Comparison of ENCODE assay signal across 8 cellular contexts in the genomic region with DNA sequence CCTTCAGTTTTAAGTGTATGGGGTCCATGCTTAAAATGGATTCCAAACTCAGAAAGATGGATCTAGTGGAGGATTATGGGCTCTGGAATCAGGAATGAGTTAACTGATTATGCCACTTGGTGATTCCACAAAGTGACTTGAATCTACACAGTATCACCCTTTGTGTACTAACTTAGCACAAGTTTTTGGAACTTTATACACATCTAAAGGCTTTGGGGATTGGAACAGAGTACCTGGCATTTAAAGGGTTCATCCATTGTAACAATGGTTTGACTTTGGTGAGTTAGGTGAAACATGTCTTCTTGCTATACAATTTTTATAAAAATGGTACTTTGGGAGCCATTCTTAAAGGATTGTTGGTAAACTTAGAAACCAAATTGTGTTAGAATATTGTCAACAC. TPM values are rescaled to one million over a fixed set of nuclear protein-coding genes. Genes with fewer than 3 reads are reported as not detected.
DNase-seq lines count a peak whose midpoint lies in the region; ATAC-seq and TF ChIP-seq lines count a peak whose summit lies in the region.

No MANE protein-coding gene starts in this region.

- H3K36me3 ChIP-seq in DND-41 (ENCODE audit: insufficient read depth, low read length) = peaks cover 60% of the 10 kb centered on the region
- peaks cover 38% of the 10 kb centered on the region for H3K36me3 ChIP-seq in Panc1 (ENCODE audit: control insufficient read depth, insufficient read depth, low read length)
- peaks cover 0 to 36% (median 21%) of the 10 kb centered on the region in 3 donors for H3K36me3 ChIP-seq in esophagus squamous epithelium
- H3K36me3 ChIP-seq in trophoblast cell (ENCODE audit: control insufficient read depth in 1 of 2, insufficient read depth in 2 of 2, low read length in 2 of 2) = peaks cover 13 to 21% of the 10 kb centered on the region in 2 experiments

- no peak for DNase-seq in DND-41
- no peak for DNase-seq in Panc1 (ENCODE audit: low read depth, low spot score)
- DNase-seq in esophagus squamous epithelium (lab: John Stamatoyannopoulos, UW) = no peak
- DNase-seq in trophoblast cell = no peak
- DNase-seq in SW 1271 (lab: John Stamatoyannopoulos, UW) = no peak
- DNase-seq in SIG-M5 treated with dmso at 0.1 percent for 504 hours (lab: John Stamatoyannopoulos, UW; ENCODE audit: unreplicated experiment) = no peak

- no peak for TF ChIP-seq POLR2A in esophagus squamous epithelium (IDR thresholded peaks at IDR 0.05)

- intact Hi-C loops in Panc1 (cut with micrococcal nuclease; ENCODE audit: unreplicated experiment) (loop anchor here (2.0 kb wide), 1 partner anchor 84 kb away; no protein-coding TSS in a partner anchor), esophagus squamous epithelium (cut with DNase I) (loop anchor here (10.0 kb wide), 1 partner anchor 78 kb away; a partner anchor contains a TSS)

- H3K4me2 ChIP-seq in DND-41 (ENCODE audit: insufficient read depth, low read length) (peak overlapping the region; percentile 67), trophoblast cell (ENCODE audit: low read length) (peak overlapping the region; percentile 89)

- no peaks in the 10 kb centered on the region for H3K27me3 ChIP-seq in DND-41 (ENCODE audit: insufficient read depth, low read length, poor library complexity)
- no peaks in the 10 kb centered on the region for H3K27me3 ChIP-seq in Panc1 (ENCODE audit: control insufficient read depth, insufficient read depth, low read length)
- H3K27me3 ChIP-seq in esophagus squamous epithelium = no peaks in the 10 kb centered on the region
- H3K27me3 ChIP-seq in trophoblast cell (ENCODE audit: insufficient read depth, low read length) = no peaks in the 10 kb centered on the region

- H3K79me2 ChIP-seq in DND-41 (ENCODE audit: insufficient read depth, low read length) = peaks cover 86% of the 10 kb centered on the region
- H3K79me2 ChIP-seq in trophoblast cell (ENCODE audit: control insufficient read depth, insufficient read depth, low read length, poor library complexity) = peaks cover 9% of the 10 kb centered on the region

- CTCF ChIA-PET in Panc1 (lab: Charles Lee) = no interaction called here

- H2BK120ac ChIP-seq in trophoblast cell (ENCODE audit: insufficient read depth, low read length, poor library complexity) = no peak overlapping the region

- H3K23ac ChIP-seq in trophoblast cell (ENCODE audit: low read length) = no peak overlapping the region

- ATAC-seq in DND-41 (ENCODE audit: insufficient read depth, low read depth) (no peak), Panc1 (no peak), HG03196 (IDR thresholded peaks at IDR 0.05; ENCODE audit: unreplicated experiment) (no peak), GM18867 (IDR thresholded peaks at IDR 0.05; ENCODE audit: unreplicated experiment) (no peak)

- H3K4me1 ChIP-seq in DND-41 (ENCODE audit: insufficient read depth, low read length) (peaks cover 44% of the 10 kb centered on the region), Panc1 (ENCODE audit: control insufficient read depth, insufficient read depth, low read length) (peaks cover 19% of the 10 kb centered on the region), esophagus squamous epithelium (peaks cover 10 to 63% (median 36%) of the 10 kb centered on the region in 3 donors), trophoblast cell (ENCODE audit: control insufficient read depth in 1 of 2, insufficient read depth in 2 of 2, low read length in 2 of 2) (no peaks in the 10 kb centered on the region)

- H2BK5ac ChIP-seq in trophoblast cell (ENCODE audit: low read depth, low read length, poor library complexity) = no peak overlapping the region

- H4K91ac ChIP-seq in trophoblast cell (ENCODE audit: low read depth, low read length) = no peak overlapping the region

- H3K27ac ChIP-seq in DND-41 (ENCODE audit: low read length) = peak overlapping the region; percentile 100
- peak overlapping the region; percentile 98 for H3K27ac ChIP-seq in Panc1 (ENCODE audit: low read length)
- peak overlapping the region; percentile 93 to 98 (median 96) for H3K27ac ChIP-seq in esophagus squamous epithelium
- H3K27ac ChIP-seq in trophoblast cell (ENCODE audit: low read depth, low read length) = no peak overlapping the region

- peak overlapping the region; percentile 99 for H3K4ac ChIP-seq in trophoblast cell (ENCODE audit: low read depth, low read length)

- in situ Hi-C loops in Panc1 (cut with HindIII; ENCODE audit: low pct_unique_long_range_greater_than_20kb, low sequenced_read_pairs) = no loop called here

- no peak overlapping the region for H3K18ac ChIP-seq in trophoblast cell (ENCODE audit: low read length)

- H3K14ac ChIP-seq in trophoblast cell (ENCODE audit: low read length) = no peak overlapping the region

- H3K9ac ChIP-seq in DND-41 (ENCODE audit: low read depth, low read length) = peak overlapping the region; percentile 96
- H3K9ac ChIP-seq in trophoblast cell (ENCODE audit: low read length) = peak overlapping the region; percentile 98

- H3K9me3 ChIP-seq in DND-41 (ENCODE audit: insufficient read depth, low read length, severe bottlenecking) = no peaks in the 10 kb centered on the region
- no peaks in the 10 kb centered on the region for H3K9me3 ChIP-seq in Panc1 (ENCODE audit: control insufficient read depth, insufficient read depth, low read depth, low read length)
- no peaks in the 10 kb centered on the region for H3K9me3 ChIP-seq in esophagus squamous epithelium
- no peaks in the 10 kb centered on the region for H3K9me3 ChIP-seq in trophoblast cell (ENCODE audit: insufficient read depth, low read depth, low read length)

- H2AFZ ChIP-seq in DND-41 (ENCODE audit: low read depth, low read length) = no peak overlapping the region
- H2AFZ ChIP-seq in trophoblast cell (ENCODE audit: insufficient read depth, low read length, poor library complexity) = no peak overlapping the region

- peak overlapping the region; percentile 90 for H3K4me3 ChIP-seq in DND-41 (ENCODE audit: low read depth in 1 of 2, low read length in 2 of 2)
- H3K4me3 ChIP-seq in Panc1 (ENCODE audit: low read depth in 2 of 2, low read length in 2 of 2) = peak overlapping the region; percentile 97
- H3K4me3 ChIP-seq in esophagus squamous epithelium = peak overlapping the region; percentile 77 to 97 (median 86)
- peak overlapping the region; percentile 97 for H3K4me3 ChIP-seq in trophoblast cell (ENCODE audit: low read depth, low read length)

- POLR2A ChIA-PET in Panc1 (lab: Charles Lee) = no interaction called here

- TF ChIP-seq CTCF in DND-41 (IDR thresholded peaks at IDR 0.05; ENCODE audit: borderline replicate concordance, extremely low read depth, low read length, poor library complexity, severe bottlenecking) (no peak), Panc1 (IDR thresholded peaks at IDR 0.05) (no peak), esophagus squamous epithelium (IDR thresholded peaks at IDR 0.05) (no peak)

- H4K20me1 ChIP-seq in DND-41 (ENCODE audit: insufficient read depth, low read length) = peaks cover 43% of the 10 kb centered on the region

- peaks cover 10% of the 10 kb centered on the region for H3K79me1 ChIP-seq in trophoblast cell (ENCODE audit: low read length)

- BruUV-seq in Panc1 (replicated peaks; lab: Mats Ljungman, UMichigan) = no TSS peak

- no peak overlapping the region for H2AK5ac ChIP-seq in trophoblast cell (ENCODE audit: low read length)

- H2BK12ac ChIP-seq in trophoblast cell (ENCODE audit: low read length) = no peak overlapping the region

- no peak overlapping the region for H4K8ac ChIP-seq in trophoblast cell (ENCODE audit: low read depth, low read length)

- no peak overlapping the region for H4K12ac ChIP-seq in trophoblast cell (ENCODE audit: low read depth, low read length)

RNA-seq across cellular contexts. Expression of a gene that starts 1.1 kb away (rescaled TPM):
- total RNA-seq in Panc1 (2021; ENCODE audit: unreplicated experiment) = 702 TPM
- polyA plus RNA-seq in Panc1 (2012; ENCODE audit: insufficient read length) = 355 TPM
- 1,000 to 10,000 TPM in 2 of 4 donors, 100 to 1,000 TPM in 2; 398 to 1,284 (median 964) TPM for total RNA-seq in esophagus squamous epithelium
- polyA plus RNA-seq in trophoblast cell (2013) = 1,957 and 1,968 TPM in 2 replicates

RNA-seq across cellular contexts. Expression of a gene that starts 18.2 kb away (rescaled TPM):
- total RNA-seq in Panc1 (2021; ENCODE audit: unreplicated experiment) = 136 TPM
- 157 TPM for polyA plus RNA-seq in Panc1 (2012; ENCODE audit: insufficient read length)
- 10 to 100 TPM in 3 of 4 donors, 1 to 10 TPM in 1; 4.4 to 34.1 (median 21.9) TPM for total RNA-seq in esophagus squamous epithelium
- 2.5 and 2.8 TPM in 2 replicates for polyA plus RNA-seq in trophoblast cell (2013)
